ENCODE assay signal across 12 cellular contexts in the genomic region with DNA sequence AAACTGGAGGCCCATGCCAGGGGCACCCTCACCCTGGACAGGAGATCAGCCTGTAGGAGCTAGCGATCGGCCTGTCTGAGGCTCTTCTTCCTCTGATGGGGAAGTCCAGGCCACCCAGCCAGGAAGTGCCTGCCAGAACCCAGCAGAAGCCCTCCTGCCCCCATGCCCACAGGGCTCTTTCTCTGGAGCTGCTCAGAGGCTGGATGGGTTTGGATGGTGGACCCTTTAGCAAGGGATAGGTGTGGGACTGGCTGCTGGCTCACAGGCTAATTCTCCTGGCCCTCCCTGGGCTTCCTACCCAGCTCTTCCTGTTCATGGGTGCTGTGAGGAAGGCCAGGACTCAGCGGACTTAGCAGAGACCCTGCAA. TPM values are rescaled to one million over a fixed set of nuclear protein-coding genes. Genes with fewer than 3 reads are reported as not detected.
A peak's percentile ranks its signal among the peaks of the same experiment; 100 is the strongest.
DNase-seq lines count a peak whose midpoint lies in the region; ATAC-seq and TF ChIP-seq lines count a peak whose summit lies in the region.
"Had no signal": no experiment of that assay in that cellular context is flagged by ENCODE, and none has a peak within 500 bp of the region (broad histone marks: within the 10 kb centered on the region; RNA-seq: fewer than 3 reads in every experiment).

No MANE protein-coding gene starts in this region.

- H3K36me3 ChIP-seq in kidney epithelial cell (ENCODE audit: control insufficient read depth, insufficient read depth, low read length) (no peaks in the 10 kb centered on the region), thyroid gland (no peaks in the 10 kb centered on the region)

- no peak for TF ChIP-seq POLR2A in thyroid gland (IDR thresholded peaks at IDR 0.05)

- H3K4me1 Mint-ChIP-seq in activated T-cell treated with anti-CD3 and anti-CD28 coated beads, Interleukin-2, amount 50 U/mL, for 72 hours (ENCODE audit: low read depth) = peaks cover 67% of the 10 kb centered on the region
- peaks cover 72% of the 10 kb centered on the region for H3K4me1 Mint-ChIP-seq in activated B cell treated with CpG ODN at 0.5 μM for 24 hours

- DNase-seq in activated T-cell treated with anti-CD3 and anti-CD28 coated beads, Interleukin-2, amount 50 U/mL, for 72 hours = no peak
- no peak for DNase-seq in activated T-cell treated with anti-CD3 and anti-CD28 coated beads for 4 hours
- no peak for DNase-seq in activated B cell treated with CpG ODN at 0.5 μM for 24 hours
- no peak for DNase-seq in kidney epithelial cell (ENCODE audit: low read depth)
- no peak for DNase-seq in thyroid gland
- no peak for DNase-seq in effector CD8-positive, alpha-beta T cell (lab: John Stamatoyannopoulos, UW)
- no peak for DNase-seq in stimulated activated CD4-positive, alpha-beta T cell treated with anti-CD3 and anti-CD28 coated beads, Interleukin-4, amount 100 ng/mL, for 1 hour
- DNase-seq: activated T-cell treated with anti-CD3 and anti-CD28 coated beads, Interleukin-2, amount 50 U/mL, for 1 hour; left colon had no signal

- TF ChIP-seq CTCF in activated B cell treated with CpG ODN at 0.5 μM for 24 hours (IDR thresholded peaks at IDR 0.05) = no peak
- TF ChIP-seq CTCF in kidney epithelial cell (IDR thresholded peaks at IDR 0.05; ENCODE audit: insufficient read depth, low read length, poor library complexity, severe bottlenecking) = no peak
- TF ChIP-seq CTCF in thyroid gland (IDR thresholded peaks at IDR 0.05) = no peak

- H3K27me3 ChIP-seq in kidney epithelial cell (ENCODE audit: control insufficient read depth, insufficient read depth, low read length) (no peaks in the 10 kb centered on the region), thyroid gland (no peaks in the 10 kb centered on the region)

- CTCF ChIA-PET in activated B cell treated with CpG ODN at 0.5 μM for 24 hours (lab: Charles Lee) = interaction anchor here (0.6 to 11.0 kb wide), 22 partner anchors 9 to 590 kb away, joined by 3 to 265 read pairs (median 4); a partner anchor contains a TSS

- peak overlapping the region; percentile 62 to 83 for H3K4me3 Mint-ChIP-seq in activated T-cell treated with anti-CD3 and anti-CD28 coated beads, Interleukin-2, amount 50 U/mL, for 72 hours
- H3K4me3 Mint-ChIP-seq in activated B cell treated with CpG ODN at 0.5 μM for 24 hours = peak overlapping the region; percentile 88

- H3K4me3 ChIP-seq in kidney epithelial cell (ENCODE audit: low read depth, low read length) = peak overlapping the region; percentile 49
- no peak overlapping the region for H3K4me3 ChIP-seq in thyroid gland (replicated peaks in 1 of 3)

- H3K27me3 Mint-ChIP-seq in activated T-cell treated with anti-CD3 and anti-CD28 coated beads, Interleukin-2, amount 50 U/mL, for 72 hours (ENCODE audit: low read depth) = no peaks in the 10 kb centered on the region
- no peaks in the 10 kb centered on the region for H3K27me3 Mint-ChIP-seq in activated B cell treated with CpG ODN at 0.5 μM for 24 hours

- no peaks in the 10 kb centered on the region for H3K9me3 Mint-ChIP-seq in activated T-cell treated with anti-CD3 and anti-CD28 coated beads, Interleukin-2, amount 50 U/mL, for 72 hours
- H3K9me3 Mint-ChIP-seq in activated B cell treated with CpG ODN at 0.5 μM for 24 hours = no peaks in the 10 kb centered on the region

- H3K27ac ChIP-seq in thyroid gland = peak overlapping the region; percentile 24 to 89 (median 79)
- H3K27ac ChIP-seq: C4-2B, RWPE1 had no signal

- no peaks in the 10 kb centered on the region for H3K36me3 Mint-ChIP-seq in activated T-cell treated with anti-CD3 and anti-CD28 coated beads, Interleukin-2, amount 50 U/mL, for 72 hours (ENCODE audit: insufficient read depth in 2 of 2)
- H3K36me3 Mint-ChIP-seq in activated B cell treated with CpG ODN at 0.5 μM for 24 hours (ENCODE audit: low read depth) = no peaks in the 10 kb centered on the region

- 90 to 100% methylated on average over 2 to 3 of the region's 3 CpGs for WGBS in thyroid gland, 2 donors

- no peak for ATAC-seq in activated T-cell treated with anti-CD3 and anti-CD28 coated beads, Interleukin-2, amount 50 U/mL, for 72 hours (replicated peaks in 1 of 2)
- no peak for ATAC-seq in activated B cell treated with CpG ODN at 0.5 μM for 24 hours (ENCODE audit: low read depth)
- ATAC-seq in GM18502 (IDR thresholded peaks at IDR 0.05; ENCODE audit: poor library complexity, unreplicated experiment) = no peak
- ATAC-seq: left colon had no signal

- H3K9me3 ChIP-seq in thyroid gland = no peaks in the 10 kb centered on the region

- H3K27ac Mint-ChIP-seq in activated T-cell treated with anti-CD3 and anti-CD28 coated beads, Interleukin-2, amount 50 U/mL, for 72 hours = peak overlapping the region; percentile 96
- H3K27ac Mint-ChIP-seq in activated B cell treated with CpG ODN at 0.5 μM for 24 hours = peak overlapping the region; percentile 97

- peaks cover 32 to 75% of the 10 kb centered on the region in 2 donors for H3K4me1 ChIP-seq in thyroid gland

- intact Hi-C loops in activated B cell treated with CpG ODN at 0.5 μM for 24 hours (cut with micrococcal nuclease) = loop anchor here (1.0 to 5.0 kb wide), 2 partner anchors 10 to 490 kb away; a partner anchor contains a TSS
- intact Hi-C loops in thyroid gland (cut with DNase I) = loop anchor here (5.0 kb wide), 1 partner anchor 390 kb away; no protein-coding TSS in a partner anchor

- POLR2A ChIA-PET in activated B cell treated with CpG ODN at 0.5 μM for 24 hours (lab: Charles Lee) = interaction anchor here (0.7 to 6.6 kb wide), 24 partner anchors 9 to 873 kb away, joined by 3 to 132 read pairs (median 8); a partner anchor contains a TSS

RNA-seq across cellular contexts. Expression of a gene that starts 7.7 kb away (rescaled TPM):
- total RNA-seq in activated T-cell treated with anti-CD3 and anti-CD28 coated beads, Interleukin-2, amount 50 U/mL, for 72 hours = 1 to 10 TPM; 2.4 to 3.7 TPM
- total RNA-seq in activated B cell treated with CpG ODN at 0.5 μM for 24 hours (40.4 and 44.6 TPM in 2 replicates), kidney epithelial cell (5.0 and 7.5 TPM in 2 replicates), thyroid gland (1 to 10 TPM in 3 of 4 donors, under 1 TPM in 1; 0.42 to 2.8 (median 1.5) TPM)

RNA-seq across cellular contexts. Expression of a gene that starts 19.8 kb away (rescaled TPM):
- 1 to 10 TPM; 1.5 to 2.5 TPM for total RNA-seq in activated T-cell treated with anti-CD3 and anti-CD28 coated beads, Interleukin-2, amount 50 U/mL, for 72 hours
- total RNA-seq in activated B cell treated with CpG ODN at 0.5 μM for 24 hours (1.5 and 3.6 TPM in 2 replicates), kidney epithelial cell (0.21 and 3.1 TPM in 2 replicates), thyroid gland (1 to 10 TPM in 2 of 4 donors, under 1 TPM in 2; 0.54 to 1.8 (median 0.99) TPM)

RNA-seq across cellular contexts. Expression of a gene that starts 59.6 kb away (rescaled TPM):
- under 1 TPM; 0.17 to 0.25 TPM for total RNA-seq in activated T-cell treated with anti-CD3 and anti-CD28 coated beads, Interleukin-2, amount 50 U/mL, for 72 hours
- total RNA-seq in activated B cell treated with CpG ODN at 0.5 μM for 24 hours (not detected in 2 replicates), kidney epithelial cell (45.8 and 83.4 TPM in 2 replicates), thyroid gland (100 to 1,000 TPM in 2 of 4 donors, 10 to 100 TPM in 2; 34.2 to 143 (median 88.6) TPM)

Comparison
In these comparisons a context has a peak if more than half of its experiments do, and no peak if none do; other contexts are left out.
1. RNA of a gene that starts 59.6 kb away (total RNA-seq): 34.2 to 143 TPM in thyroid gland and 45.8 to 83.4 TPM in kidney epithelial cell; 0.17 to 0.25 TPM in activated T-cell treated with anti-CD3 and anti-CD28 coated beads, Interleukin-2, amount 50 U/mL, for 72 hours and not detected in activated B cell treated with CpG ODN at 0.5 μM for 24 hours; every median in the first group is over 10 times any median in the second.